Comparison of ENCODE assay signal across 14 cellular contexts in genomic region chr3:173943264-173943663, GRCh38.
DNase-seq lines count a peak whose midpoint lies in the region; ATAC-seq and TF ChIP-seq lines count a peak whose summit lies in the region.
"Had no signal": no experiment of that assay in that cellular context is flagged by ENCODE, and none has a peak within 500 bp of the region (broad histone marks: within the 10 kb centered on the region; RNA-seq: fewer than 3 reads in every experiment).

No MANE protein-coding gene starts in this region.

- ATAC-seq in HG03432 (IDR thresholded peaks at IDR 0.05; ENCODE audit: unreplicated experiment), result peak; percentile 66

- DNase-seq in NCI-H2196 treated with DMSO at 0.1 percent for 48 hours (lab: John Stamatoyannopoulos, UW; ENCODE audit: unreplicated experiment), result peak; percentile 64
- DNase-seq in NCI-H2196 (lab: John Stamatoyannopoulos, UW; ENCODE audit: unreplicated experiment), result no peak
- DNase-seq in NCI-H69 (lab: John Stamatoyannopoulos, UW), result peak; percentile 49
- peak; percentile 7 for DNase-seq in epithelial cell of esophagus (ENCODE audit: low read depth)
- DNase-seq in activated T-cell treated with anti-CD3 and anti-CD28 coated beads, Interleukin-2, amount 50 U/mL, for 1 hour, result no peak
- DNase-seq in stimulated activated CD4-positive, alpha-beta T cell treated with anti-CD3 and anti-CD28 coated beads, Interleukin-4, amount 100 ng/mL, for 1 hour, result no peak
- DNase-seq in HK-2 (ENCODE audit: unreplicated experiment), result no peak
- DNase-seq: ACHN; Calu3; CD4-positive, CD25-positive, alpha-beta regulatory T cell; DMS 273 treated with DMSO at 0.1 percent for 48 hours had no signal

- H3K4me3 ChIP-seq in epithelial cell of esophagus (ENCODE audit: low read length), result no peak overlapping the region
- H3K4me3 ChIP-seq: BLaER1 treated with 17β-estradiol and CSF1 and Interleukin-3, amounts not matched to agents 10 nM and 100 nM; HAP-1 had no signal

- TF ChIP-seq CTCF in epithelial cell of esophagus (IDR thresholded peaks at IDR 0.05; ENCODE audit: insufficient read depth, low read depth, low read length, missing control alignments), result no peak

Comparison
In these comparisons a context has a peak if more than half of its experiments do, and no peak if none do; other contexts are left out.
1. DNase-seq: peak in NCI-H2196 treated with DMSO at 0.1 percent for 48 hours (single experiment), NCI-H69 (single experiment) and epithelial cell of esophagus (single experiment); none in NCI-H2196 (single experiment), activated T-cell treated with anti-CD3 and anti-CD28 coated beads, Interleukin-2, amount 50 U/mL, for 1 hour (single experiment), stimulated activated CD4-positive, alpha-beta T cell treated with anti-CD3 and anti-CD28 coated beads, Interleukin-4, amount 100 ng/mL, for 1 hour (single experiment) and HK-2 (single experiment).